Comparison of ENCODE assay signal across 11 cellular contexts in the genomic region with DNA sequence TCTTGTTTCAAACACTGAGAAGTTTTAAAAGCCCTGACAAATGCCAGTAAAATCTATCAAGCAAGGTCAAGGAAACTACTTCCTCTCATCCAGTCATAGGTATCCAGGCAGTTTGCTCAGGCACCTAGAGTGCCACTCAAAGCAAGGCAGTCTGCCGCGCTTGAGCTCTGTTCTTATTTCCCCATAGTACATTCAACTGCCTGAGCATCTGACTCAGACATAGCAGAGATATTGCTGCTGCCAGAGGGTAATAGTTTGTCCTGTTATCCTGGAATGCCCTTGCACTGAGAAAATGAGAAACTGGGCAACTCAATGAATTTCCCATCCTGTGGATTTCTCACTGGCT. TPM values are rescaled to one million over a fixed set of nuclear protein-coding genes. Genes with fewer than 3 reads are reported as not detected.
DNase-seq lines count a peak whose midpoint lies in the region; ATAC-seq and TF ChIP-seq lines count a peak whose summit lies in the region.
"Had no signal": no experiment of that assay in that cellular context is flagged by ENCODE, and none has a peak within 500 bp of the region (broad histone marks: within the 10 kb centered on the region; RNA-seq: fewer than 3 reads in every experiment).

No MANE protein-coding gene starts in this region.

- H3K4me3 ChIP-seq in right cardiac atrium (ENCODE audit: low read length) (no peak overlapping the region), thoracic aorta (peak overlapping the region; percentile 16)
- H3K4me3 ChIP-seq: BLaER1, PC-9 had no signal

- POLR2A ChIA-PET in activated CD8-positive, alpha-beta T cell treated with anti-CD3 and anti-CD28 coated beads for 36 hours (lab: Charles Lee), result interaction anchor here (1.1 to 1.9 kb wide), 4 partner anchors 16 to 45 kb away, joined by 3 to 19 read pairs (median 4); a partner anchor contains a TSS

- peak overlapping the region; percentile 49 for H3K4me3 Mint-ChIP-seq in activated naive CD4-positive, alpha-beta T cell treated with anti-CD3 and anti-CD28 coated beads for 36 hours
- peak overlapping the region; percentile 50 for H3K4me3 Mint-ChIP-seq in activated CD8-positive, alpha-beta T cell treated with anti-CD3 and anti-CD28 coated beads for 36 hours

- intact Hi-C loops in activated naive CD4-positive, alpha-beta T cell treated with anti-CD3 and anti-CD28 coated beads for 36 hours (cut with micrococcal nuclease), result loop anchor here (1.0 to 5.0 kb wide), 3 partner anchors 45 to 1766 kb away; no protein-coding TSS in a partner anchor
- intact Hi-C loops in activated CD8-positive, alpha-beta T cell treated with anti-CD3 and anti-CD28 coated beads for 36 hours (cut with micrococcal nuclease), result loop anchor here (2.0 kb wide), 1 partner anchor 18 kb away; no protein-coding TSS in a partner anchor
- intact Hi-C loops in right cardiac atrium (cut with DNase I), result no loop called here

- ATAC-seq in activated CD8-positive, alpha-beta T cell treated with anti-CD3 and anti-CD28 coated beads for 36 hours, result peak; percentile 67
- peak; percentile 97 to 98 for ATAC-seq in right cardiac atrium
- peak; percentile 98 for ATAC-seq in thoracic aorta (ENCODE audit: insufficient number of reproducible peaks, low FRiP score, low read depth)
- ATAC-seq in HG02970 (IDR thresholded peaks at IDR 0.05; ENCODE audit: low FRiP score, unreplicated experiment), result no peak
- no peak for ATAC-seq in HG03159 (IDR thresholded peaks at IDR 0.05; ENCODE audit: unreplicated experiment)

- no peaks in the 10 kb centered on the region for H3K9me3 ChIP-seq in right cardiac atrium (ENCODE audit: control insufficient read depth, low read length)
- H3K9me3 ChIP-seq in thoracic aorta, result no peaks in the 10 kb centered on the region
- H3K9me3 ChIP-seq: BLaER1 had no signal

- H3K9me3 Mint-ChIP-seq in activated naive CD4-positive, alpha-beta T cell treated with anti-CD3 and anti-CD28 coated beads for 36 hours, result no peaks in the 10 kb centered on the region
- H3K9me3 Mint-ChIP-seq in activated CD8-positive, alpha-beta T cell treated with anti-CD3 and anti-CD28 coated beads for 36 hours, result peaks cover 8% of the 10 kb centered on the region

- peaks cover 3% of the 10 kb centered on the region for H3K36me3 Mint-ChIP-seq in activated naive CD4-positive, alpha-beta T cell treated with anti-CD3 and anti-CD28 coated beads for 36 hours (ENCODE audit: low read depth)
- peaks cover 15% of the 10 kb centered on the region for H3K36me3 Mint-ChIP-seq in activated CD8-positive, alpha-beta T cell treated with anti-CD3 and anti-CD28 coated beads for 36 hours (ENCODE audit: low read depth)

- 26% methylated on average over 2 of the region's 2 CpGs for WGBS in right cardiac atrium

- DNase-seq in activated naive CD4-positive, alpha-beta T cell treated with anti-CD3 and anti-CD28 coated beads for 36 hours, result peak; percentile 68
- no peak for DNase-seq in activated naive CD4-positive, alpha-beta T cell treated with Interleukin-2 at 50 U/mL for 16 hours
- peak; percentile 67 for DNase-seq in activated CD8-positive, alpha-beta T cell treated with anti-CD3 and anti-CD28 coated beads for 36 hours
- DNase-seq in right cardiac atrium (peak; percentile 49 to 76 (median 56)), thoracic aorta (ENCODE audit: low spot score) (peak; percentile 33), RKO (ENCODE audit: low spot score) (no peak)
- DNase-seq: activated effector memory CD4-positive, alpha-beta T cell treated with anti-CD3 and anti-CD28 coated beads, Interleukin-2, amount 50 U/mL, for 16 hours had no signal

- H3K4me1 ChIP-seq in right cardiac atrium (ENCODE audit: control insufficient read depth, insufficient read depth, low read length) (no peaks in the 10 kb centered on the region), thoracic aorta (ENCODE audit: control insufficient read depth in 1 of 2, low read depth in 2 of 2) (peaks cover 6% of the 10 kb centered on the region in 2 donors)

- peak overlapping the region; percentile 94 for H3K27ac Mint-ChIP-seq in activated naive CD4-positive, alpha-beta T cell treated with anti-CD3 and anti-CD28 coated beads for 36 hours
- H3K27ac Mint-ChIP-seq in activated CD8-positive, alpha-beta T cell treated with anti-CD3 and anti-CD28 coated beads for 36 hours, result peak overlapping the region; percentile 95

- H3K27ac ChIP-seq in right cardiac atrium (ENCODE audit: low read length), result no peak overlapping the region
- peak overlapping the region; percentile 10 to 42 for H3K27ac ChIP-seq in thoracic aorta
- H3K27ac ChIP-seq: BLaER1, PC-9 had no signal

- CTCF ChIA-PET in activated naive CD4-positive, alpha-beta T cell treated with anti-CD3 and anti-CD28 coated beads for 36 hours (lab: Charles Lee), result interaction anchor here (0.7 to 2.2 kb wide), 7 partner anchors 16 to 145 kb away, joined by 3 to 11 read pairs (median 4); a partner anchor contains a TSS
- CTCF ChIA-PET in activated CD8-positive, alpha-beta T cell treated with anti-CD3 and anti-CD28 coated beads for 36 hours (lab: Charles Lee), result interaction anchor here (1.3 to 1.6 kb wide), 2 partner anchors 11 to 16 kb away, joined by 3 to 10 read pairs; a partner anchor contains a TSS

- H3K4me1 Mint-ChIP-seq in activated naive CD4-positive, alpha-beta T cell treated with anti-CD3 and anti-CD28 coated beads for 36 hours (ENCODE audit: low read depth), result peaks cover 70% of the 10 kb centered on the region
- H3K4me1 Mint-ChIP-seq in activated CD8-positive, alpha-beta T cell treated with anti-CD3 and anti-CD28 coated beads for 36 hours (ENCODE audit: low read depth), result peaks cover 70% of the 10 kb centered on the region

- H3K27me3 ChIP-seq in right cardiac atrium (ENCODE audit: control insufficient read depth, insufficient read depth) (no peaks in the 10 kb centered on the region), thoracic aorta (replicated peaks; ENCODE audit: insufficient read depth) (no peaks in the 10 kb centered on the region)
- H3K27me3 ChIP-seq: BLaER1 had no signal

- H3K27me3 Mint-ChIP-seq in activated naive CD4-positive, alpha-beta T cell treated with anti-CD3 and anti-CD28 coated beads for 36 hours (ENCODE audit: low read depth), result no peaks in the 10 kb centered on the region
- H3K27me3 Mint-ChIP-seq in activated CD8-positive, alpha-beta T cell treated with anti-CD3 and anti-CD28 coated beads for 36 hours, result no peaks in the 10 kb centered on the region

- TF ChIP-seq CTCF in activated CD8-positive, alpha-beta T cell treated with anti-CD3 and anti-CD28 coated beads for 36 hours (IDR thresholded peaks at IDR 0.05), result no peak
- TF ChIP-seq CTCF in thoracic aorta (IDR thresholded peaks at IDR 0.05), result no peak

- no peaks in the 10 kb centered on the region for H3K36me3 ChIP-seq in thoracic aorta
- H3K36me3 ChIP-seq: BLaER1 had no signal

RNA-seq across cellular contexts. Expression of a gene that starts 16.2 kb away (rescaled TPM):
- total RNA-seq in activated naive CD4-positive, alpha-beta T cell treated with anti-CD3 and anti-CD28 coated beads for 36 hours, result 10 to 100 TPM; 27.6 to 32.0 TPM
- total RNA-seq in activated CD8-positive, alpha-beta T cell treated with anti-CD3 and anti-CD28 coated beads for 36 hours, result 10 to 100 TPM; 28.1 to 30.7 TPM
- total RNA-seq in right cardiac atrium, result 10 to 100 TPM; 18.8 to 28.2 (median 23.1) TPM
- polyA plus RNA-seq in right cardiac atrium, result 9.5 TPM
- total RNA-seq in thoracic aorta, result 10 to 100 TPM; 15.2 to 24.7 TPM
- total RNA-seq: PC-9 had no signal

Comparison
In these comparisons a context has a peak if more than half of its experiments do, and no peak if none do; other contexts are left out.
1. DNase-seq: peak in activated naive CD4-positive, alpha-beta T cell treated with anti-CD3 and anti-CD28 coated beads for 36 hours (single experiment), activated CD8-positive, alpha-beta T cell treated with anti-CD3 and anti-CD28 coated beads for 36 hours (single experiment), right cardiac atrium (3 of 3) and thoracic aorta (single experiment); none in activated naive CD4-positive, alpha-beta T cell treated with Interleukin-2 at 50 U/mL for 16 hours (single experiment) and RKO (single experiment).
2. ATAC-seq: peak in activated CD8-positive, alpha-beta T cell treated with anti-CD3 and anti-CD28 coated beads for 36 hours (single experiment), right cardiac atrium (2 of 2) and thoracic aorta (single experiment); none in HG02970 (single experiment) and HG03159 (single experiment).
3. intact Hi-C loops: an anchor here in activated naive CD4-positive, alpha-beta T cell treated with anti-CD3 and anti-CD28 coated beads for 36 hours (1.0 to 5.0 kb wide) and activated CD8-positive, alpha-beta T cell treated with anti-CD3 and anti-CD28 coated beads for 36 hours (2.0 kb wide); none called in right cardiac atrium.